In genomic region chr6:30102701-30103629, GRCh38 we compare ENCODE assay signal across 8 cellular contexts. TPM values are rescaled to one million over a fixed set of nuclear protein-coding genes. Genes with fewer than 3 reads are reported as not detected.
DNase-seq lines count a peak whose midpoint lies in the region; ATAC-seq and TF ChIP-seq lines count a peak whose summit lies in the region.

No MANE protein-coding gene starts in this region.

- POLR2A ChIA-PET in activated naive CD8-positive, alpha-beta T cell treated with anti-CD3 and anti-CD28 coated beads, Interleukin-2, amount 10 ng/mL, durations not matched to agents 7 days and 5 days (lab: Charles Lee), result interaction anchor here (0.6 to 1.4 kb wide), 8 partner anchors 24 to 1181 kb away, joined by 3 to 5 read pairs (median 3); partner anchors contain the start of genes POLR1H and PPP1R11

- peak overlapping the region; percentile 87 for H3K4me3 Mint-ChIP-seq in Calu3 (ENCODE audit: low read depth, unreplicated experiment)
- H3K4me3 Mint-ChIP-seq in activated naive CD8-positive, alpha-beta T cell treated with anti-CD3 and anti-CD28 coated beads, Interleukin-2, amount 10 ng/mL, durations not matched to agents 7 days and 5 days, result peak overlapping the region; percentile 89

- H3K4me2 ChIP-seq in trophoblast cell (ENCODE audit: low read length), result peak overlapping the region; percentile 70

- H3K18ac ChIP-seq in trophoblast cell (ENCODE audit: low read length), result no peak overlapping the region

- H3K14ac ChIP-seq in trophoblast cell (ENCODE audit: low read length), result no peak overlapping the region

- ATAC-seq in activated naive CD8-positive, alpha-beta T cell treated with anti-CD3 and anti-CD28 coated beads, Interleukin-2, amount 10 ng/mL, durations not matched to agents 7 days and 5 days (ENCODE audit: low read depth), result peak; percentile 84

- H3K79me2 ChIP-seq in trophoblast cell (ENCODE audit: control insufficient read depth, insufficient read depth, low read length, poor library complexity), result no peaks in the 10 kb centered on the region

- TF ChIP-seq CTCF in Calu3 (IDR thresholded peaks at IDR 0.05; ENCODE audit: unreplicated experiment) (peak; percentile 94), tibial artery (IDR thresholded peaks at IDR 0.05) (peak; percentile 84 to 88)

- peaks cover 89% of the 10 kb centered on the region for H3K36me3 Mint-ChIP-seq in Calu3 (ENCODE audit: insufficient read depth, unreplicated experiment)
- H3K36me3 Mint-ChIP-seq in activated naive CD8-positive, alpha-beta T cell treated with anti-CD3 and anti-CD28 coated beads, Interleukin-2, amount 10 ng/mL, durations not matched to agents 7 days and 5 days, result no peaks in the 10 kb centered on the region

- H2AFZ ChIP-seq in trophoblast cell (ENCODE audit: insufficient read depth, low read length, poor library complexity), result no peak overlapping the region

- H3K27ac ChIP-seq in trophoblast cell (ENCODE audit: low read depth, low read length) (no peak overlapping the region), tibial artery (peak overlapping the region; percentile 59 to 64)

- H3K4me1 ChIP-seq in trophoblast cell (ENCODE audit: control insufficient read depth in 1 of 2, insufficient read depth in 2 of 2, low read length in 2 of 2) (peaks cover 5 to 13% of the 10 kb centered on the region in 2 experiments), tibial artery (peaks cover 0 to 38% (median 27%) of the 10 kb centered on the region in 4 donors)

- no peaks in the 10 kb centered on the region for H3K36me3 ChIP-seq in H7 (replicated peaks; ENCODE audit: control insufficient read depth, insufficient read depth, low read length)
- no peaks in the 10 kb centered on the region for H3K36me3 ChIP-seq in trophoblast cell (ENCODE audit: control insufficient read depth in 1 of 2, insufficient read depth in 2 of 2, low read length in 2 of 2)
- H3K36me3 ChIP-seq in tibial artery, result no peaks in the 10 kb centered on the region

- H4K91ac ChIP-seq in trophoblast cell (ENCODE audit: low read depth, low read length), result no peak overlapping the region

- WGBS in trophoblast cell (ENCODE audit: extremely low coverage, insufficient coverage, insufficient read length), result no CpG with 5 or more reads among the region's 32 CpGs

- H3K4ac ChIP-seq in trophoblast cell (ENCODE audit: low read depth, low read length), result no peak overlapping the region

- H3K27ac Mint-ChIP-seq in Calu3 (ENCODE audit: unreplicated experiment), result peak overlapping the region; percentile 70
- no peak overlapping the region for H3K27ac Mint-ChIP-seq in activated naive CD8-positive, alpha-beta T cell treated with anti-CD3 and anti-CD28 coated beads, Interleukin-2, amount 10 ng/mL, durations not matched to agents 7 days and 5 days

- peak overlapping the region; percentile 45 for H3K9ac ChIP-seq in trophoblast cell (ENCODE audit: low read length)

- no peak overlapping the region for H3K23ac ChIP-seq in trophoblast cell (ENCODE audit: low read length)

- H3K4me1 Mint-ChIP-seq in Calu3 (ENCODE audit: low read depth, unreplicated experiment), result peaks cover 61% of the 10 kb centered on the region
- peaks cover 37% of the 10 kb centered on the region for H3K4me1 Mint-ChIP-seq in activated naive CD8-positive, alpha-beta T cell treated with anti-CD3 and anti-CD28 coated beads, Interleukin-2, amount 10 ng/mL, durations not matched to agents 7 days and 5 days

- peaks cover 76% of the 10 kb centered on the region for H3K27me3 ChIP-seq in H7 (ENCODE audit: control insufficient read depth, insufficient read depth, low read length)
- peaks cover 32% of the 10 kb centered on the region for H3K27me3 ChIP-seq in trophoblast cell (ENCODE audit: insufficient read depth, low read length)
- H3K27me3 ChIP-seq in tibial artery, result peaks cover 0 to 53% of the 10 kb centered on the region in 2 donors

- H4K12ac ChIP-seq in trophoblast cell (ENCODE audit: low read depth, low read length), result no peak overlapping the region

- H3K79me1 ChIP-seq in trophoblast cell (ENCODE audit: low read length), result no peaks in the 10 kb centered on the region

- no peak overlapping the region for H2BK5ac ChIP-seq in trophoblast cell (ENCODE audit: low read depth, low read length, poor library complexity)

- DNase-seq in Calu3, result peak; percentile 90
- DNase-seq in H7, result peak; percentile 87
- peak; percentile 51 for DNase-seq in NCI-H1092 (lab: John Stamatoyannopoulos, UW)
- DNase-seq in SKM-1 treated with dmso at 0.1 percent for 144 hours (lab: John Stamatoyannopoulos, UW; ENCODE audit: unreplicated experiment), result peak; percentile 78
- peak; percentile 78 for DNase-seq in activated naive CD8-positive, alpha-beta T cell treated with anti-CD3 and anti-CD28 coated beads, Interleukin-2, amount 10 ng/mL, durations not matched to agents 7 days and 5 days
- peak; percentile 89 for DNase-seq in cardiac septum (ENCODE audit: low spot score)
- peak; percentile 79 to 93 for DNase-seq in trophoblast cell
- DNase-seq in tibial artery, result peak; percentile 92

- no peaks in the 10 kb centered on the region for H3K9me3 ChIP-seq in trophoblast cell (ENCODE audit: insufficient read depth, low read depth, low read length)
- H3K9me3 ChIP-seq in tibial artery, result no peaks in the 10 kb centered on the region

- H3K9me3 Mint-ChIP-seq in Calu3 (ENCODE audit: low read depth, unreplicated experiment), result no peaks in the 10 kb centered on the region
- H3K9me3 Mint-ChIP-seq in activated naive CD8-positive, alpha-beta T cell treated with anti-CD3 and anti-CD28 coated beads, Interleukin-2, amount 10 ng/mL, durations not matched to agents 7 days and 5 days, result no peaks in the 10 kb centered on the region

- H4K8ac ChIP-seq in trophoblast cell (ENCODE audit: low read depth, low read length), result no peak overlapping the region

- H3K27me3 Mint-ChIP-seq in Calu3 (ENCODE audit: unreplicated experiment), result no peaks in the 10 kb centered on the region
- peaks cover 68% of the 10 kb centered on the region for H3K27me3 Mint-ChIP-seq in activated naive CD8-positive, alpha-beta T cell treated with anti-CD3 and anti-CD28 coated beads, Interleukin-2, amount 10 ng/mL, durations not matched to agents 7 days and 5 days

- intact Hi-C loops in Calu3 (cut with micrococcal nuclease; ENCODE audit: unreplicated experiment) (loop anchor here (1.0 to 2.0 kb wide), 4 partner anchors 10 to 67 kb away; partner anchors contain the start of genes PPP1R11 and TRIM31), cardiac septum (cut with DNase I) (loop anchor here (1.0 to 2.0 kb wide), 2 partner anchors 28 to 36 kb away; partner anchors contain the start of gene PPP1R11), tibial artery (cut with DNase I; ENCODE audit: low total_unique reads) (loop anchor here (5.0 kb wide), 2 partner anchors 34 to 36 kb away; partner anchors contain the start of genes PPP1R11 and TRIM40)

- H2AK5ac ChIP-seq in trophoblast cell (ENCODE audit: low read length), result no peak overlapping the region

- CTCF ChIA-PET in Calu3 (lab: Charles Lee), result interaction anchor here (0.8 to 6.4 kb wide), 12 partner anchors 9 to 265 kb away, joined by 3 to 168 read pairs (median 4); partner anchors contain the start of genes TRIM26, TRIM31 and TRIM40

- TSS peak; percentile 8 for BruUV-seq in Calu3 (replicated peaks; lab: Mats Ljungman, UMichigan)

- peak overlapping the region; percentile 46 for H3K4me3 ChIP-seq in H7 (ENCODE audit: insufficient read depth, low read depth, low read length)
- peak overlapping the region; percentile 2 for H3K4me3 ChIP-seq in trophoblast cell (ENCODE audit: low read depth, low read length)
- H3K4me3 ChIP-seq in tibial artery, result peak overlapping the region; percentile 35 to 54

- no peak overlapping the region for H2BK120ac ChIP-seq in trophoblast cell (ENCODE audit: insufficient read depth, low read length, poor library complexity)

- no peak overlapping the region for H2BK12ac ChIP-seq in trophoblast cell (ENCODE audit: low read length)

RNA-seq across cellular contexts. Expression of gene TRIM31, which starts 9.9 kb away (rescaled TPM):
- total RNA-seq in Calu3 (2022) (161 and 181 TPM in 2 replicates), cardiac septum (not detected)
- total RNA-seq in H7 (2014; rRNA removed; shearing (Covaris generic)), result not detected in 2 replicates
- total RNA-seq in activated naive CD8-positive, alpha-beta T cell treated with anti-CD3 and anti-CD28 coated beads, Interleukin-2, amount 10 ng/mL, durations not matched to agents 7 days and 5 days, result not detected
- polyA plus RNA-seq in trophoblast cell (2013), result not detected in 2 replicates

RNA-seq across cellular contexts. Expression of gene RNF39, which starts 27.4 kb away (rescaled TPM):
- total RNA-seq in Calu3 (2022) (1.3 and 1.4 TPM in 2 replicates), cardiac septum (not detected)
- 0.14 TPM in 1 of 2 replicates, not detected in the other for total RNA-seq in H7 (2014; rRNA removed; shearing (Covaris generic))
- not detected for total RNA-seq in activated naive CD8-positive, alpha-beta T cell treated with anti-CD3 and anti-CD28 coated beads, Interleukin-2, amount 10 ng/mL, durations not matched to agents 7 days and 5 days
- 0.03 TPM in 1 of 2 replicates, not detected in the other for polyA plus RNA-seq in trophoblast cell (2013)

RNA-seq across cellular contexts. Expression of gene TRIM40, which starts 33.0 kb away (rescaled TPM):
- 0.29 TPM in 1 of 2 replicates, not detected in the other for total RNA-seq in Calu3 (2022)
- total RNA-seq in H7 (2014; rRNA removed; shearing (Covaris generic)), result not detected in 2 replicates
- not detected for total RNA-seq in activated naive CD8-positive, alpha-beta T cell treated with anti-CD3 and anti-CD28 coated beads, Interleukin-2, amount 10 ng/mL, durations not matched to agents 7 days and 5 days
- not detected for total RNA-seq in cardiac septum
- not detected in 2 replicates for polyA plus RNA-seq in trophoblast cell (2013)

RNA-seq across cellular contexts. Expression of gene PPP1R11, which starts 36.0 kb away (rescaled TPM):
- total RNA-seq in Calu3 (2022) (72.8 and 75.2 TPM in 2 replicates), cardiac septum (41.4 TPM)
- 26.1 and 27.2 TPM in 2 replicates for total RNA-seq in H7 (2014; rRNA removed; shearing (Covaris generic))
- 10 to 100 TPM; 52.5 to 53.8 TPM for total RNA-seq in activated naive CD8-positive, alpha-beta T cell treated with anti-CD3 and anti-CD28 coated beads, Interleukin-2, amount 10 ng/mL, durations not matched to agents 7 days and 5 days
- 44.8 and 45.9 TPM in 2 replicates for polyA plus RNA-seq in trophoblast cell (2013)

RNA-seq across cellular contexts. Expression of gene POLR1H, which starts 41.9 kb away (rescaled TPM):
- total RNA-seq in Calu3 (2022), result 25.1 and 25.2 TPM in 2 replicates
- total RNA-seq in H7 (2014; rRNA removed; shearing (Covaris generic)), result 42.6 and 43.5 TPM in 2 replicates
- 10 to 100 TPM; 55.5 to 55.6 TPM for total RNA-seq in activated naive CD8-positive, alpha-beta T cell treated with anti-CD3 and anti-CD28 coated beads, Interleukin-2, amount 10 ng/mL, durations not matched to agents 7 days and 5 days
- 15.5 TPM for total RNA-seq in cardiac septum
- polyA plus RNA-seq in trophoblast cell (2013), result 29.1 and 29.2 TPM in 2 replicates

Comparison
In these comparisons a context has a peak if more than half of its experiments do, and no peak if none do; other contexts are left out.
1. RNA of gene TRIM31, which starts 9.9 kb away (total RNA-seq): 161 to 181 TPM in Calu3; not detected in H7, not detected in activated naive CD8-positive, alpha-beta T cell treated with anti-CD3 and anti-CD28 coated beads, Interleukin-2, amount 10 ng/mL, durations not matched to agents 7 days and 5 days and not detected in cardiac septum (single experiment); every median in the first group is over 100 times any median in the second.
2. Peak in every context shown above with its lines, with median percentiles within 50 percentile points of each other: DNase-seq and H3K4me3 ChIP-seq.